Comparison of ENCODE assay signal across 23 cellular contexts in the genomic region with DNA sequence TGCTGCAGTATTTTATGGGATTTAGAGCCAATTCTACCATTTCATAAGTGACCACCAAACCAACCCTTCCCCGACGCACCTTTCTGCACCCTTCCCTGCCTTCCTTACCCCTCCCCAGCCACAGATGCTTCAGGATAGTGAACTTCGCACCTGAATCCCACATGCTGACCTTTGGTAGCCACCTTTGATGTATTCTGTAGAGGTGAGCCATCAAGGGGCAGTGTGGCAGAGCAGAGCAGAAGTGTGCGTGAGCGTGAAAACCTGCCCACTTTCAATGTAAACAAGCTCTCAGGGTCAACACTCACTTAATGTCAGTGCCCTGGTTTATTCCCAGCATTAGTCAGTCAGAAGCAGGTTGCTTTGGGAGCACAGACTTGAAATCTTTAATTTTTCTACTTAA.
DNase-seq lines count a peak whose midpoint lies in the region; ATAC-seq and TF ChIP-seq lines count a peak whose summit lies in the region.
"Had no signal": no experiment of that assay in that cellular context is flagged by ENCODE, and none has a peak within 500 bp of the region (broad histone marks: within the 10 kb centered on the region; RNA-seq: fewer than 3 reads in every experiment).

No MANE protein-coding gene starts in this region.

- no peak overlapping the region for H2BK15ac ChIP-seq in IMR-90 (ENCODE audit: low read depth, low read length)

- H3K27me3 ChIP-seq in IMR-90 (ENCODE audit: control insufficient read depth, insufficient read depth, low read length) (no peaks in the 10 kb centered on the region), endodermal cell (ENCODE audit: control insufficient read depth, insufficient read depth, low read length, poor library complexity, severe bottlenecking) (no peaks in the 10 kb centered on the region), right lobe of liver (no peaks in the 10 kb centered on the region), MG63 (no peaks in the 10 kb centered on the region)

- H2AK9ac ChIP-seq in IMR-90 (replicated peaks; ENCODE audit: low read depth, low read length, poor library complexity): no peak overlapping the region

- peaks cover 10% of the 10 kb centered on the region for H3K4me1 ChIP-seq in IMR-90 (ENCODE audit: control insufficient read depth, insufficient read depth, low read length)
- no peaks in the 10 kb centered on the region for H3K4me1 ChIP-seq in endodermal cell (ENCODE audit: control insufficient read depth, insufficient read depth, low read length)
- H3K4me1 ChIP-seq in right lobe of liver: no peaks in the 10 kb centered on the region

- no peak overlapping the region for H2BK120ac ChIP-seq in IMR-90 (ENCODE audit: low read depth, low read length)

- no peak overlapping the region for H3K14ac ChIP-seq in IMR-90 (replicated peaks; ENCODE audit: low read depth, low read length)

- no peaks in the 10 kb centered on the region for H3K27me3 Mint-ChIP-seq in endodermal cell (ENCODE audit: insufficient read depth)
- H3K27me3 Mint-ChIP-seq: B cell; CD4-positive, CD25-positive, alpha-beta regulatory T cell; IgD-negative memory B cell had no signal

- peak; percentile 57 for DNase-seq in DMS53 (lab: John Stamatoyannopoulos, UW)
- DNase-seq in IMR-90: no peak
- DNase-seq in endodermal cell: no peak
- no peak for DNase-seq in right lobe of liver
- DNase-seq in NCI-H1092 treated with DMSO at 0.1 percent for 48 hours (lab: John Stamatoyannopoulos, UW): no peak
- no peak for DNase-seq in SHP77 treated with DMSO at 0.1 percent for 48 hours (lab: John Stamatoyannopoulos, UW)
- no peak for DNase-seq in GM13977 (ENCODE audit: low spot score)
- DNase-seq in MG63: no peak
- DNase-seq: 8988T; C1 segment of cervical spinal cord; CD4-positive, CD25-positive, alpha-beta regulatory T cell; CD8-positive, alpha-beta memory T cell; COR-L47; DMS 273 treated with DMSO at 0.1 percent for 48 hours; DMS79; GDM1; GM23248; HFFc6; KBM-7 had no signal

- no peak overlapping the region for H2AFZ ChIP-seq in IMR-90 (replicated peaks; ENCODE audit: low read length, poor library complexity)
- H2AFZ ChIP-seq: GM23248 had no signal

- peak overlapping the region; percentile 8; the same call in 1 of the 2 replicates for H3K4ac ChIP-seq in IMR-90 (ENCODE audit: low read depth, low read length)

- H3K9me3 ChIP-seq in IMR-90 (ENCODE audit: control insufficient read depth, insufficient read depth, low read length) (no peaks in the 10 kb centered on the region), endodermal cell (ENCODE audit: control insufficient read depth, low read length) (no peaks in the 10 kb centered on the region), right lobe of liver (no peaks in the 10 kb centered on the region), MG63 (no peaks in the 10 kb centered on the region)

- in situ Hi-C loops in IMR-90 (cut with MboI; ENCODE audit: low sequenced_read_pairs) (no loop called here), GM13977 (cut with MboI; ENCODE audit: low pct_unique_long_range_greater_than_20kb, low sequenced_read_pairs, unreplicated experiment) (no loop called here)

- CTCF ChIA-PET in IMR-90 (lab: Yijun Ruan, JAX): no interaction called here

- intact Hi-C loops in IMR-90 (cut with micrococcal nuclease) (loop anchor here (5.0 to 10.0 kb wide), 2 partner anchors 107 to 224 kb away; partner anchors contain the start of gene FRY), right lobe of liver (cut with DNase I) (no loop called here)

- H3K27ac ChIP-seq in IMR-90 (ENCODE audit: insufficient read depth, low read length): no peak overlapping the region
- H3K27ac ChIP-seq in endodermal cell (ENCODE audit: low read depth, low read length): no peak overlapping the region
- H3K27ac ChIP-seq in right lobe of liver: no peak overlapping the region
- H3K27ac ChIP-seq: GM23248, HL-60 had no signal

- H3K56ac ChIP-seq in IMR-90 (ENCODE audit: extremely low read depth, insufficient read depth, low read length): no peak overlapping the region

- no peak overlapping the region for H3K4me3 Mint-ChIP-seq in endodermal cell
- H3K4me3 Mint-ChIP-seq: B cell; CD4-positive, CD25-positive, alpha-beta regulatory T cell; CD8-positive, alpha-beta memory T cell; HFFc6; IgD-negative memory B cell had no signal

- dilution Hi-C loops in IMR-90 (cut with HindIII; ENCODE audit: low sequenced_read_pairs, unreplicated experiment): no loop called here

- TF ChIP-seq CTCF in IMR-90 (conservative IDR thresholded peaks at IDR 0.05; ENCODE audit: low read depth, low read length): no peak
- no peak for TF ChIP-seq CTCF in endodermal cell (conservative IDR thresholded peaks at IDR 0.05)
- TF ChIP-seq CTCF in right lobe of liver (IDR thresholded peaks at IDR 0.05): no peak
- TF ChIP-seq CTCF in GM13977 (IDR thresholded peaks at IDR 0.05; ENCODE audit: extremely low read depth, insufficient read depth, missing control alignments): no peak

- WGBS in IMR-90 (ENCODE audit: extremely low coverage in 2 of 2, insufficient read length in 1 of 2), 2 experiments: 90% methylated on average over 2 of the region's 5 CpGs; no CpG with 5 or more reads in 1 of the 2 experiments
- WGBS in endodermal cell (ENCODE audit: insufficient coverage in 1 of 2, insufficient read length in 1 of 2), 2 experiments: 89 to 97% methylated on average over 2 to 5 of the region's 5 CpGs
- WGBS in right lobe of liver (ENCODE audit: insufficient coverage, low coverage, low lambda C conversion rate, missing lambda C conversion rate): 56% methylated on average over 4 of the region's 5 CpGs

- no peaks in the 10 kb centered on the region for H3K9me3 Mint-ChIP-seq in endodermal cell
- H3K9me3 Mint-ChIP-seq: CD8-positive, alpha-beta memory T cell; HFFc6; IgD-negative memory B cell had no signal

- peaks cover 8% of the 10 kb centered on the region for H3K9me1 ChIP-seq in IMR-90 (ENCODE audit: insufficient read depth, low read length)

- no peak for ATAC-seq in IMR-90 (ENCODE audit: low read depth)
- peak; percentile 17 to 78 (median 56) for ATAC-seq in right lobe of liver
- ATAC-seq: HCT116 had no signal

- no peak overlapping the region for H2BK5ac ChIP-seq in IMR-90 (ENCODE audit: low read depth, low read length, poor library complexity, severe bottlenecking)

- H4K5ac ChIP-seq in IMR-90 (ENCODE audit: low read depth, low read length): no peak overlapping the region

- H4K91ac ChIP-seq in IMR-90 (ENCODE audit: insufficient read depth, low read depth, low read length): 0 out of 2 replicates have a peak overlapping the region, but pooled peaks have one; percentile 17

- H3K36me3 Mint-ChIP-seq in endodermal cell (ENCODE audit: low read depth): no peaks in the 10 kb centered on the region
- H3K36me3 Mint-ChIP-seq: CD4-positive, CD25-positive, alpha-beta regulatory T cell; CD8-positive, alpha-beta memory T cell had no signal

- H3K79me1 ChIP-seq in IMR-90 (ENCODE audit: low read depth in 1 of 2, low read length in 2 of 2): no peaks in the 10 kb centered on the region

- no peak overlapping the region for H3K4me2 ChIP-seq in IMR-90 (ENCODE audit: low read depth, low read length)

- TF ChIP-seq RAD21 in IMR-90 (IDR thresholded peaks at IDR 0.05; ENCODE audit: low read length): no peak

- peaks cover 8% of the 10 kb centered on the region for H3K4me1 Mint-ChIP-seq in endodermal cell
- H3K4me1 Mint-ChIP-seq: B cell; CD4-positive, CD25-positive, alpha-beta regulatory T cell; CD8-positive, alpha-beta memory T cell; IgD-negative memory B cell had no signal

- H3K4me3 ChIP-seq in IMR-90 (ENCODE audit: insufficient read depth, low read depth, low read length) (no peak overlapping the region), endodermal cell (ENCODE audit: low read length) (no peak overlapping the region), right lobe of liver (no peak overlapping the region), MG63 (no peak overlapping the region)
- H3K4me3 ChIP-seq: GM23248 had no signal

- no peak overlapping the region for H4K8ac ChIP-seq in IMR-90 (ENCODE audit: low read depth in 2 of 2, low read length in 2 of 2)

- no peak overlapping the region for H2BK20ac ChIP-seq in IMR-90 (ENCODE audit: low read depth, low read length)

- TF ChIP-seq POLR2A in IMR-90 (IDR thresholded peaks at IDR 0.05; ENCODE audit: low read depth, low read length) (no peak), right lobe of liver (IDR thresholded peaks at IDR 0.05) (no peak)

- no peak overlapping the region for H3K18ac ChIP-seq in IMR-90 (ENCODE audit: low read depth, low read length)

- H3K36me3 ChIP-seq in IMR-90 (ENCODE audit: control insufficient read depth, insufficient read depth, low read length): peaks cover 2% of the 10 kb centered on the region; the same call in 1 of the 2 replicates
- no peaks in the 10 kb centered on the region for H3K36me3 ChIP-seq in endodermal cell (ENCODE audit: control insufficient read depth, insufficient read depth, low read length)
- no peaks in the 10 kb centered on the region for H3K36me3 ChIP-seq in right lobe of liver
- H3K36me3 ChIP-seq in MG63: no peaks in the 10 kb centered on the region

- no TSS peak for BruUV-seq in IMR-90 (replicated peaks; lab: Mats Ljungman, UMichigan)

- H3K23ac ChIP-seq in IMR-90 (ENCODE audit: low read depth, low read length): no peak overlapping the region

- H4K20me1 ChIP-seq in IMR-90 (ENCODE audit: insufficient read depth, low read length): no peaks in the 10 kb centered on the region

- H3K9ac ChIP-seq in IMR-90 (ENCODE audit: low read depth, low read length) (no peak overlapping the region), endodermal cell (ENCODE audit: extremely low read depth, low read length, poor library complexity, severe bottlenecking) (no peak overlapping the region)
- H3K9ac ChIP-seq: GM23248 had no signal

- peak overlapping the region; percentile 48 for H3K27ac Mint-ChIP-seq in endodermal cell
- H3K27ac Mint-ChIP-seq: B cell; CD4-positive, CD25-positive, alpha-beta regulatory T cell; HFFc6 had no signal

- H2AK5ac ChIP-seq in IMR-90 (ENCODE audit: low read depth, low read length): 0 out of 2 replicates have a peak overlapping the region, but pooled peaks have one; percentile 37

- POLR2A ChIA-PET in IMR-90 (lab: Charles Lee; ENCODE audit: unreplicated experiment): no interaction called here

TF ChIP-seq in IMR-90, 13 proteins besides CTCF, POLR2A, EP300 and RAD21 (continues in another document):
- TF ChIP-seq NFE2L2 (IDR thresholded peaks at IDR 0.05; ENCODE audit: low read depth, low read length) (no peak), CEBPB (IDR thresholded peaks at IDR 0.05; ENCODE audit: low read depth, low read length) (no peak), CHD1 (IDR thresholded peaks at IDR 0.05; ENCODE audit: low read depth, low read length) (no peak), RFX5 (IDR thresholded peaks at IDR 0.05; ENCODE audit: low read depth, low read length) (no peak), USF2 (IDR thresholded peaks at IDR 0.05; ENCODE audit: low read depth, low read length) (no peak)
